30 cellular contexts compared by ENCODE assay signal in the genomic region with DNA sequence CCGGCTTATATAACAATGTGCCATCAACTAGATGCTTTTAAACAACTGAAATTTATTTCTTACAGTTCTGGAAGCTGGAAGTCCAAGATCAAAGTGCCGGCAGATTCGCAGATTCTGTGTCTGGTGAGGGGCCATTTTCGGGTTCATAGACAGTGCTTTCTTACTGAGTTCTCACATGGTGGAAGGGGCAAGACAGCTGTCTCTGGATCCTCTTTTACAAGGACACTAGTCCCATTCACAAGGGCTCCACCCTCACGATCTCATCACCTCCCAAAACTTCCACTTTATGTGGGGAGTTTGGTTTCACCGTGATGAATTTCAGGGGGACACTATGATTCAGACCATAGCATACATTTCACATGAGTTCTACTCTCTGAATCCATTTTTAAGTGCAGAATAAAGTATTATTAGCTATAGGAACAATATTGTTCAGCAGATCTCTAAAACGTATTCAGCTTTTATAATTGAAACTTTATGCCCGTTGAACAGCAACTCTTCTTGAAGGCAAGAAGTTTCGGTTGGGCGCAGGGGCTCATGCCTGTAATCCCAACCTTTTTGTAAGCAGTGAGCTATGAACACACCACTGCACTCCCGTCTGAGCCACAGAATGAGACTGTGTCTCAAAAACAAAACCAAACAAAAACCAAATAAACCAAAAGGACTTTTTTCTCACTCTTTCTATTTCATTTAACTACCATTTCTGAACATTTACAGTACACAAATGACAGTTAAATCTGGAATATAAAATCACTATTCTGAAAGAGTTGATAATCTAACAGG.
"Had no signal": no experiment of that assay in that cellular context is flagged by ENCODE, and none has a peak within 500 bp of the region (broad histone marks: within the 10 kb centered on the region; RNA-seq: fewer than 3 reads in every experiment).

No MANE protein-coding gene starts in this region.

- H3K4me3 Mint-ChIP-seq: activated CD4-positive, alpha-beta T cell treated with anti-CD3 and anti-CD28 coated beads, Interleukin-2, amount 10 ng/mL, durations not matched to agents 7 days and 5 days; activated naive CD4-positive, alpha-beta T cell treated with anti-CD3 and anti-CD28 coated beads, Interleukin-2, amount 10 ng/mL, durations not matched to agents 7 days and 5 days; activated naive CD8-positive, alpha-beta T cell; activated naive CD8-positive, alpha-beta T cell treated with anti-CD3 and anti-CD28 coated beads, Interleukin-2, amount 50 U/mL, for 24 hours; activated T-cell treated with anti-CD3 and anti-CD28 coated beads, Interleukin-2, amount 50 U/mL, for 4 hours; activated T-helper 1 cell treated with anti-CD3 and anti-CD28 coated beads, Interleukin-12 subunit alpha, Interleukin-12 subunit beta, Interleukin-2, Interleukin-4 antibody, amounts not matched to agents 30 ng/mL and 10 ng/mL and 1 ng/mL, durations not matched to agents 14 hours and 24 hours and 36 hours; brain had no signal

- H3K36me3 ChIP-seq: WERI-Rb-1 had no signal

- H3K27me3 Mint-ChIP-seq: activated CD4-positive, alpha-beta T cell treated with anti-CD3 and anti-CD28 coated beads, Interleukin-2, amount 10 ng/mL, durations not matched to agents 7 days and 5 days; activated naive CD4-positive, alpha-beta T cell treated with anti-CD3 and anti-CD28 coated beads, Interleukin-2, amount 10 ng/mL, durations not matched to agents 7 days and 5 days; activated naive CD8-positive, alpha-beta T cell treated with anti-CD3 and anti-CD28 coated beads, Interleukin-2, amount 50 U/mL, for 24 hours had no signal

- DNase-seq: activated CD4-positive, alpha-beta T cell treated with anti-CD3 and anti-CD28 coated beads, Interleukin-2, amount 10 ng/mL, durations not matched to agents 7 days and 5 days; activated CD4-positive, alpha-beta T cell treated with anti-CD3 and anti-CD28 coated beads, Interleukin-2, amount 50 U/mL, for 48 hours; activated CD4-positive, CD25-positive, alpha-beta regulatory T cell; activated CD8-positive, alpha-beta memory T cell treated with anti-CD3 and anti-CD28 coated beads, Interleukin-2, amount 50 U/mL, for 4 hours; activated effector memory CD4-positive, alpha-beta T cell treated with Interleukin-2 at 50 U/mL for 16 hours; activated naive CD4-positive, alpha-beta T cell treated with anti-CD3 and anti-CD28 coated beads, Interleukin-2, amount 10 ng/mL, durations not matched to agents 7 days and 5 days; activated naive CD8-positive, alpha-beta T cell treated with anti-CD3 and anti-CD28 coated beads, Interleukin-2, amount 50 U/mL, for 24 hours; activated T-cell treated with anti-CD3 and anti-CD28 coated beads for 4 hours; activated T-cell treated with anti-CD3 and anti-CD28 coated beads, Interleukin-2, amount 50 U/mL, for 4 hours; anterior cingulate cortex; caudate nucleus; cerebellar nuclear complex; MM.1S; MV-4-11; NCI-H1092; NCI-H1436 treated with DMSO at 0.1 percent for 48 hours; NCI-H1694 treated with DMSO at 0.1 percent for 48 hours; NCI-H2029; NCI-H345; NCI-H526; NCI-H748 treated with DMSO at 0.1 percent for 48 hours; PC-3; Right ventricle myocardium superior; T1000; WERI-Rb-1 had no signal

- H3K9me3 Mint-ChIP-seq: activated CD4-positive, alpha-beta T cell treated with anti-CD3 and anti-CD28 coated beads, Interleukin-2, amount 10 ng/mL, durations not matched to agents 7 days and 5 days; activated naive CD4-positive, alpha-beta T cell treated with anti-CD3 and anti-CD28 coated beads, Interleukin-2, amount 10 ng/mL, durations not matched to agents 7 days and 5 days; activated naive CD8-positive, alpha-beta T cell treated with anti-CD3 and anti-CD28 coated beads, Interleukin-2, amount 50 U/mL, for 24 hours; activated T-helper 1 cell treated with anti-CD3 and anti-CD28 coated beads, Interleukin-12 subunit alpha, Interleukin-12 subunit beta, Interleukin-2, Interleukin-4 antibody, amounts not matched to agents 30 ng/mL and 10 ng/mL and 1 ng/mL, durations not matched to agents 14 hours and 24 hours and 36 hours had no signal

- H3K27ac ChIP-seq: KMS-11, SK-N-MC, WERI-Rb-1 had no signal

- H3K9ac ChIP-seq: KMS-11 had no signal

- H3K27ac Mint-ChIP-seq: activated CD4-positive, alpha-beta T cell treated with anti-CD3 and anti-CD28 coated beads, Interleukin-2, amount 10 ng/mL, durations not matched to agents 7 days and 5 days; activated naive CD4-positive, alpha-beta T cell treated with anti-CD3 and anti-CD28 coated beads, Interleukin-2, amount 10 ng/mL, durations not matched to agents 7 days and 5 days; activated naive CD8-positive, alpha-beta T cell; activated naive CD8-positive, alpha-beta T cell treated with anti-CD3 and anti-CD28 coated beads, Interleukin-2, amount 50 U/mL, for 24 hours; activated T-helper 1 cell treated with anti-CD3 and anti-CD28 coated beads, Interleukin-12 subunit alpha, Interleukin-12 subunit beta, Interleukin-2, Interleukin-4 antibody, amounts not matched to agents 30 ng/mL and 10 ng/mL and 1 ng/mL, durations not matched to agents 14 hours and 24 hours and 36 hours; brain had no signal

- H3K4me1 Mint-ChIP-seq: activated CD4-positive, alpha-beta T cell treated with anti-CD3 and anti-CD28 coated beads, Interleukin-2, amount 10 ng/mL, durations not matched to agents 7 days and 5 days; activated naive CD4-positive, alpha-beta T cell treated with anti-CD3 and anti-CD28 coated beads, Interleukin-2, amount 10 ng/mL, durations not matched to agents 7 days and 5 days; activated naive CD8-positive, alpha-beta T cell treated with anti-CD3 and anti-CD28 coated beads, Interleukin-2, amount 50 U/mL, for 24 hours had no signal

- H3K4me2 ChIP-seq: KMS-11 had no signal

- H3K4me3 ChIP-seq: SK-N-MC had no signal

- H3K36me3 Mint-ChIP-seq: activated naive CD4-positive, alpha-beta T cell treated with anti-CD3 and anti-CD28 coated beads, Interleukin-2, amount 10 ng/mL, durations not matched to agents 7 days and 5 days; brain had no signal

- ATAC-seq: activated naive CD8-positive, alpha-beta T cell treated with anti-CD3 and anti-CD28 coated beads, Interleukin-2, amount 50 U/mL, for 24 hours; activated T-cell treated with anti-CD3 and anti-CD28 coated beads, Interleukin-2, amount 50 U/mL, for 4 hours; PC-3 had no signal
